Comparison of ENCODE assay signal across 10 cellular contexts in the genomic region with DNA sequence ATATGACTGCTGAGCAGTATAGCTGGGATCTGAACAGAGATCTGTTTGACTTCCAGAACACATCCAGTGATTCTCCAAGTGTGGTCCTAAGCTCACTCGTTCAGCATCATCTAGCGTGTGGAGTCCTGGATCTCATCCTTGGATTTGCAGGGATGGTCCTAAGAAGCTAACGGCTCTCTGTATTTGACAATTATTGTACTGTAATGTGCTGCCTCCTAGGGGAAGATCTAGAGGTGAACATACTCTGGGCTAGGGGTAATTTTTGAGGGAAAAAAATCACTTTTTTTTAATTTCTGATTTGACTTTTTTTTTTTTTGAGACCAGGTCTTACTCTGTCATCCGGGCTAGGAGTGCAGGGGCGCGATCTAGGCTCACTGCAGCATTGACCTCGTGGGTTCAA. TPM values are rescaled to one million over a fixed set of nuclear protein-coding genes. Genes with fewer than 3 reads are reported as not detected.
DNase-seq lines count a peak whose midpoint lies in the region; ATAC-seq and TF ChIP-seq lines count a peak whose summit lies in the region.
"Had no signal": no experiment of that assay in that cellular context is flagged by ENCODE, and none has a peak within 500 bp of the region (broad histone marks: within the 10 kb centered on the region; RNA-seq: fewer than 3 reads in every experiment).

No MANE protein-coding gene starts in this region.

- no peak for TF ChIP-seq CTCF in omental fat pad (IDR thresholded peaks at IDR 0.05)

- POLR2A ChIA-PET in CD4-positive, alpha-beta memory T cell (lab: Charles Lee; ENCODE audit: partially characterized antibody) = interaction anchor here (0.6 to 0.9 kb wide), 3 partner anchors 39 to 236 kb away, joined by 3 to 4 read pairs (median 3); partner anchors contain the start of genes HMGXB3 and TIGD6

- H3K27ac Mint-ChIP-seq in CD4-positive, alpha-beta memory T cell = peak overlapping the region in 2 of 7 donors; percentile 19 to 91

- DNase-seq in CD4-positive, alpha-beta memory T cell = peak in 2 of 5 donors; percentile 6 to 8
- peak; percentile 62 for DNase-seq in H7
- DNase-seq in SHP77 (lab: John Stamatoyannopoulos, UW) = peak; percentile 34 to 45
- DNase-seq in epidermal melanocyte (ENCODE audit: insufficient read length, low spot score) = peak; percentile 51
- DNase-seq in omental fat pad (ENCODE audit: low spot score) = no peak
- no peak for DNase-seq in ureter (ENCODE audit: low spot score)
- no peak for DNase-seq in occipital lobe (lab: John Stamatoyannopoulos, UW)

- H3K27me3 ChIP-seq in CD4-positive, alpha-beta memory T cell (ENCODE audit: insufficient read depth, low read length) = no peaks in the 10 kb centered on the region
- H3K27me3 ChIP-seq in H7 (ENCODE audit: control insufficient read depth, insufficient read depth, low read length) = no peaks in the 10 kb centered on the region; the same call in 1 of the 2 replicates
- H3K27me3 ChIP-seq: neutrophil, SJSA1 had no signal

- no peaks in the 10 kb centered on the region for H3K36me3 ChIP-seq in CD4-positive, alpha-beta memory T cell (ENCODE audit: insufficient read depth, low read length)
- no peaks in the 10 kb centered on the region for H3K36me3 ChIP-seq in H7 (replicated peaks; ENCODE audit: control insufficient read depth, insufficient read depth, low read length)
- H3K36me3 ChIP-seq: neutrophil had no signal

- no peak overlapping the region for H3K4me3 ChIP-seq in CD4-positive, alpha-beta memory T cell (ENCODE audit: low read length in 2 of 2)
- no peak overlapping the region for H3K4me3 ChIP-seq in H7 (ENCODE audit: insufficient read depth, low read depth, low read length)

- peaks cover 0 to 7% of the 10 kb centered on the region in 2 donors for H3K36me3 Mint-ChIP-seq in CD4-positive, alpha-beta memory T cell

- H3K9me3 Mint-ChIP-seq in CD4-positive, alpha-beta memory T cell = no peaks in the 10 kb centered on the region

- CTCF ChIA-PET in CD4-positive, alpha-beta memory T cell (lab: Charles Lee; ENCODE audit: partially characterized antibody) = interaction anchor here (0.8 to 5.0 kb wide), 12 partner anchors 10 to 328 kb away, joined by 3 to 51 read pairs (median 6); partner anchors contain the start of genes HMGXB3 and TIGD6

- peaks cover 27% of the 10 kb centered on the region for H3K4me1 ChIP-seq in CD4-positive, alpha-beta memory T cell (ENCODE audit: insufficient read depth, low read length)

- intact Hi-C loops in CD4-positive, alpha-beta memory T cell (cut with micrococcal nuclease) = loop anchor here (10.0 kb wide), 1 partner anchor 617 kb away; the partner anchor contains the start of gene GRPEL2

- H3K9me3 ChIP-seq in CD4-positive, alpha-beta memory T cell (ENCODE audit: control insufficient read depth in 1 of 2, low read length in 2 of 2) = no peaks in the 10 kb centered on the region
- H3K9me3 ChIP-seq: neutrophil, SJSA1 had no signal

- peaks cover 27 to 39% (median 31%) of the 10 kb centered on the region in 4 donors for H3K4me1 Mint-ChIP-seq in CD4-positive, alpha-beta memory T cell

- H3K27me3 Mint-ChIP-seq in CD4-positive, alpha-beta memory T cell = no peaks in the 10 kb centered on the region

- no peak overlapping the region for H3K27ac ChIP-seq in CD4-positive, alpha-beta memory T cell (ENCODE audit: low read depth, low read length)
- H3K27ac ChIP-seq: neutrophil, SJSA1 had no signal

- peak overlapping the region; percentile 85 to 99 (median 96) for H3K4me3 Mint-ChIP-seq in CD4-positive, alpha-beta memory T cell

- peak; percentile 30 for ATAC-seq in omental fat pad (ENCODE audit: low FRiP score)
- ATAC-seq in HG02884 (IDR thresholded peaks at IDR 0.05; ENCODE audit: unreplicated experiment) = no peak

RNA-seq across cellular contexts. Expression of gene SLC26A2, which starts 1.5 kb away (rescaled TPM):
- 10 to 100 TPM; 14.2 to 14.3 TPM for total RNA-seq in CD4-positive, alpha-beta memory T cell
- polyA plus RNA-seq in CD4-positive, alpha-beta memory T cell = 1 to 10 TPM; 1.4 to 4.0 TPM
- total RNA-seq in H7 (2014; rRNA removed; shearing (Covaris generic)) = 6.1 and 6.7 TPM in 2 replicates
- 10 to 100 TPM; 14.8 to 21.8 (median 16.6) TPM for total RNA-seq in omental fat pad
- 20.9 TPM for total RNA-seq in ureter
- total RNA-seq in occipital lobe = 13.6 TPM

RNA-seq across cellular contexts. Expression of gene PDE6A, which starts 17.4 kb away (rescaled TPM):
- total RNA-seq in CD4-positive, alpha-beta memory T cell = not detected
- not detected for polyA plus RNA-seq in CD4-positive, alpha-beta memory T cell
- total RNA-seq in H7 (2014; rRNA removed; shearing (Covaris generic)) = not detected in 2 replicates
- total RNA-seq in omental fat pad = not detected
- total RNA-seq in ureter = not detected
- not detected for total RNA-seq in occipital lobe

RNA-seq across cellular contexts. Expression of gene TIGD6, which starts 38.4 kb away (rescaled TPM):
- 1 to 10 TPM; 5.8 to 6.8 TPM for total RNA-seq in CD4-positive, alpha-beta memory T cell
- polyA plus RNA-seq in CD4-positive, alpha-beta memory T cell = 1 to 10 TPM; 1.3 TPM
- total RNA-seq in H7 (2014; rRNA removed; shearing (Covaris generic)) = 3.9 and 4.4 TPM in 2 replicates
- total RNA-seq in omental fat pad (1 to 10 TPM; 3.1 to 4.9 (median 3.8) TPM), ureter (7.0 TPM), occipital lobe (5.1 TPM)

RNA-seq across cellular contexts. Expression of gene HMGXB3, which starts 38.5 kb away (rescaled TPM):
- total RNA-seq in CD4-positive, alpha-beta memory T cell = 10 to 100 TPM; 35.3 to 35.4 TPM
- 10 to 100 TPM in 1 of 2 donors, 1 to 10 TPM in 1; 8.5 to 14.6 TPM for polyA plus RNA-seq in CD4-positive, alpha-beta memory T cell
- 23.8 and 30.7 TPM in 2 replicates for total RNA-seq in H7 (2014; rRNA removed; shearing (Covaris generic))
- total RNA-seq in omental fat pad (10 to 100 TPM; 31.6 to 63.8 (median 37.9) TPM), ureter (51.0 TPM), occipital lobe (19.8 TPM)

Comparison
In these comparisons a context has a peak if more than half of its experiments do, and no peak if none do; other contexts are left out.
1. DNase-seq: peak in H7 (single experiment), SHP77 (2 of 2) and epidermal melanocyte (single experiment); none in omental fat pad (single experiment), ureter (single experiment) and occipital lobe (single experiment).